8 cellular contexts compared by ENCODE assay signal in genomic region chr1:160206421-160207117, GRCh38. TPM values are rescaled to one million over a fixed set of nuclear protein-coding genes. Genes with fewer than 3 reads are reported as not detected.
A peak's percentile ranks its signal among the peaks of the same experiment; 100 is the strongest.
DNase-seq lines count a peak whose midpoint lies in the region; ATAC-seq and TF ChIP-seq lines count a peak whose summit lies in the region.

No MANE protein-coding gene starts in this region.

- intact Hi-C loops in CD14-positive monocyte (cut with micrococcal nuclease) = loop anchor here in 1 of 2 donors (5.0 kb wide), 1 partner anchor 109 kb away; the partner anchor contains the start of gene IGSF8

- H3K9me3 Mint-ChIP-seq in CD14-positive monocyte = no peaks in the 10 kb centered on the region

- peaks cover 37 to 46% of the 10 kb centered on the region in 2 donors for H3K36me3 Mint-ChIP-seq in CD14-positive monocyte

- no peaks in the 10 kb centered on the region for H3K27me3 ChIP-seq in foreskin keratinocyte

- H3K27ac ChIP-seq in VCaP (peak overlapping the region; percentile 86), foreskin keratinocyte (peak overlapping the region; percentile 88)

- H3K27me3 Mint-ChIP-seq in CD14-positive monocyte (ENCODE audit: low read depth in 3 of 3) = peaks cover 0 to 3% (median 0%) of the 10 kb centered on the region in 3 donors

- CTCF ChIA-PET in HEK293T (lab: Yijun Ruan, JAX) = interaction anchor here (1.6 kb wide), 1 partner anchor 46 kb away, joined by 5 read pairs; no protein-coding TSS in a partner anchor

- peak overlapping the region; percentile 66 to 92 (median 85) for H3K27ac Mint-ChIP-seq in CD14-positive monocyte

- H3K4me1 ChIP-seq in foreskin keratinocyte = peaks cover 6% of the 10 kb centered on the region

- DNase-seq in CD14-positive monocyte (ENCODE audit: low spot score) (no peak), HT1080 (ENCODE audit: low read depth) (peak; percentile 86), foreskin keratinocyte (peak; percentile 39 to 73), renal cortical epithelial cell (ENCODE audit: low read depth) (peak; percentile 90), HuH-7 (ENCODE audit: low spot score) (no peak), HEK293T (ENCODE audit: extremely low spot score) (no peak)
- no peak for DNase-seq in activated CD4-positive, alpha-beta T cell treated with anti-CD3 and anti-CD28 coated beads for 1 hour

- POLR2A ChIA-PET in HEK293T (lab: Yijun Ruan, JAX) = interaction anchor here (0.9 kb wide), 1 partner anchor 56 kb away, joined by 3 read pairs; the partner anchor contains the start of gene DCAF8

- peak overlapping the region; percentile 94 to 97 for H3K4me3 Mint-ChIP-seq in CD14-positive monocyte

- H3K4me1 Mint-ChIP-seq in CD14-positive monocyte = peaks cover 43% of the 10 kb centered on the region

- ATAC-seq in foreskin keratinocyte = peak; percentile 58

- TF ChIP-seq CTCF in CD14-positive monocyte (IDR thresholded peaks at IDR 0.05) (no peak), VCaP (conservative IDR thresholded peaks at IDR 0.05) (no peak), foreskin keratinocyte (conservative IDR thresholded peaks at IDR 0.05) (no peak)

TF ChIP-seq in HEK293T, 16 proteins besides CTCF, POLR2A, EP300 and RAD21:
- TF ChIP-seq FOXA1 (IDR thresholded peaks at IDR 0.05) (no peak), SUZ12 (IDR thresholded peaks at IDR 0.05) (no peak)

RNA-seq across cellular contexts. Expression of gene PEA15, which starts 1.4 kb away (rescaled TPM):
- polyA plus RNA-seq in CD14-positive monocyte = 10 to 100 TPM; 23.6 to 38.1 TPM
- 129 and 187 TPM in 2 replicates for total RNA-seq in HT1080 (2014; rRNA removed; shearing (Covaris generic))
- polyA plus RNA-seq in HT1080 (2015; cell fraction: cytosol; rRNA removed) = 158 and 174 TPM in 2 replicates
- 58.4 and 68.9 TPM in 2 replicates for polyA plus RNA-seq in HT1080 (2015; cell fraction: nucleus; rRNA removed)
- total RNA-seq in foreskin keratinocyte = 167 and 176 TPM in 2 replicates
- polyA plus RNA-seq in foreskin keratinocyte = 165 and 172 TPM in 2 replicates
- total RNA-seq in renal cortical epithelial cell = 84.6 and 194 TPM in 2 replicates

RNA-seq across cellular contexts. Expression of gene CASQ1, which starts 16.2 kb away (rescaled TPM):
- polyA plus RNA-seq in CD14-positive monocyte = under 1 TPM in 1 of 2 donors, not detected in 1; 0.09 TPM
- not detected in 2 replicates for total RNA-seq in HT1080 (2014; rRNA removed; shearing (Covaris generic))
- 0.03 and 0.17 TPM in 2 replicates for polyA plus RNA-seq in HT1080 (2015; cell fraction: cytosol; rRNA removed)
- polyA plus RNA-seq in HT1080 (2015; cell fraction: nucleus; rRNA removed) = not detected in 2 replicates
- not detected in 2 replicates for total RNA-seq in foreskin keratinocyte
- polyA plus RNA-seq in foreskin keratinocyte = not detected in 2 replicates
- total RNA-seq in renal cortical epithelial cell = not detected in 2 replicates

RNA-seq across cellular contexts. Expression of gene ATP1A4, which starts 55.2 kb away (rescaled TPM):
- polyA plus RNA-seq in CD14-positive monocyte (under 1 TPM in 1 of 2 donors, not detected in 1; 1.00 TPM), foreskin keratinocyte (not detected in 2 replicates)
- not detected in 2 replicates for total RNA-seq in HT1080 (2014; rRNA removed; shearing (Covaris generic))
- not detected in 2 replicates for polyA plus RNA-seq in HT1080 (2015; cell fraction: cytosol; rRNA removed)
- polyA plus RNA-seq in HT1080 (2015; cell fraction: nucleus; rRNA removed) = not detected in 2 replicates
- total RNA-seq in foreskin keratinocyte (not detected in 2 replicates), renal cortical epithelial cell (not detected in 2 replicates)

RNA-seq across cellular contexts. Expression of gene DCAF8, which starts 55.8 kb away (rescaled TPM):
- 10 to 100 TPM; 35.5 to 44.6 TPM for polyA plus RNA-seq in CD14-positive monocyte
- total RNA-seq in HT1080 (2014; rRNA removed; shearing (Covaris generic)) = 47.6 and 56.9 TPM in 2 replicates
- polyA plus RNA-seq in HT1080 (2015; cell fraction: cytosol; rRNA removed) = 40.9 and 42.1 TPM in 2 replicates
- 360 and 367 TPM in 2 replicates for polyA plus RNA-seq in HT1080 (2015; cell fraction: nucleus; rRNA removed)
- 53.6 and 53.7 TPM in 2 replicates for total RNA-seq in foreskin keratinocyte
- 23.9 and 26.5 TPM in 2 replicates for polyA plus RNA-seq in foreskin keratinocyte
- total RNA-seq in renal cortical epithelial cell = 69.8 and 107 TPM in 2 replicates

Comparison
In these comparisons a context has a peak if more than half of its experiments do, and no peak if none do; other contexts are left out.
1. DNase-seq: peak in HT1080 (single experiment), foreskin keratinocyte (2 of 2) and renal cortical epithelial cell (single experiment); none in CD14-positive monocyte (single experiment), HuH-7 (single experiment), activated CD4-positive, alpha-beta T cell treated with anti-CD3 and anti-CD28 coated beads for 1 hour (single experiment) and HEK293T (single experiment).